ENCODE assay signal across 8 cellular contexts in genomic region chr10:93072225-93072712, GRCh38. TPM values are rescaled to one million over a fixed set of nuclear protein-coding genes. Genes with fewer than 3 reads are reported as not detected.
DNase-seq lines count a peak whose midpoint lies in the region; ATAC-seq and TF ChIP-seq lines count a peak whose summit lies in the region.

No MANE protein-coding gene starts in this region.

- peaks cover 22% of the 10 kb centered on the region for H3K27me3 ChIP-seq in MM.1S (replicated peaks; ENCODE audit: insufficient read depth, low read length)

- peak overlapping the region; percentile 65 to 90 (median 84) for H3K4me3 Mint-ChIP-seq in naive B cell

- no peaks in the 10 kb centered on the region for H3K36me3 Mint-ChIP-seq in naive B cell

- H4K20me1 ChIP-seq in MM.1S (ENCODE audit: insufficient read depth, low read length): no peaks in the 10 kb centered on the region

- no peak for TF ChIP-seq CTCF in AG10803 (conservative IDR thresholded peaks at IDR 0.05; ENCODE audit: low read length)
- no peak; the same call in 1 of the 2 replicates for TF ChIP-seq CTCF in MM.1S (IDR thresholded peaks at IDR 0.05; ENCODE audit: low read length)
- no peak for TF ChIP-seq CTCF in choroid plexus epithelial cell (conservative IDR thresholded peaks at IDR 0.05; ENCODE audit: low read depth, low read length)

- H3K4me1 Mint-ChIP-seq in naive B cell: peaks cover 28 to 46% (median 43%) of the 10 kb centered on the region in 3 donors

- H3K27ac ChIP-seq in MM.1S (ENCODE audit: low read length): peak overlapping the region; percentile 88

- peak overlapping the region in 1 of 6 donors; percentile 62 for H3K27ac Mint-ChIP-seq in naive B cell

- peaks cover 23% of the 10 kb centered on the region for H3K4me1 ChIP-seq in MM.1S (ENCODE audit: low read length)

- peak overlapping the region; percentile 87 for H2AFZ ChIP-seq in MM.1S (ENCODE audit: low read length)

- peak overlapping the region; percentile 44; the same call in 1 of the 2 replicates for H3K9ac ChIP-seq in MM.1S (ENCODE audit: low read length)

- DNase-seq in AG10803 (ENCODE audit: low read depth) (no peak), MM.1S (peak; percentile 94), choroid plexus epithelial cell (ENCODE audit: low read depth) (no peak), naive B cell (no peak), NCI-H2196 (lab: John Stamatoyannopoulos, UW; ENCODE audit: unreplicated experiment) (no peak)

- H3F3A ChIP-seq in MM.1S (ENCODE audit: insufficient read depth, low read length): peaks cover 44% of the 10 kb centered on the region

- H3K27me3 Mint-ChIP-seq in naive B cell: peaks cover 56 to 88% (median 87%) of the 10 kb centered on the region in 3 donors

- peaks cover 26% of the 10 kb centered on the region for H3K79me2 ChIP-seq in MM.1S (ENCODE audit: low read length)

- no peaks in the 10 kb centered on the region for H3K9me2 ChIP-seq in MM.1S (replicated peaks; ENCODE audit: insufficient read depth, low read length)

- peak overlapping the region; percentile 30 for H3K4me3 ChIP-seq in AG10803 (ENCODE audit: low read length)
- peak overlapping the region; percentile 97 for H3K4me3 ChIP-seq in MM.1S (ENCODE audit: low read length)
- peak overlapping the region; percentile 29 for H3K4me3 ChIP-seq in choroid plexus epithelial cell (ENCODE audit: low read depth, low read length)

- H3K9me3 Mint-ChIP-seq in naive B cell: no peaks in the 10 kb centered on the region

- ATAC-seq in naive B cell (ENCODE audit: low read depth in 2 of 2) (peak in 1 of 2 donors; percentile 15), HG03139 (IDR thresholded peaks at IDR 0.05; ENCODE audit: unreplicated experiment) (no peak), GM21381 (IDR thresholded peaks at IDR 0.05; ENCODE audit: unreplicated experiment) (no peak), GM21717 (IDR thresholded peaks at IDR 0.05; ENCODE audit: unreplicated experiment) (no peak)

- no peaks in the 10 kb centered on the region for H3K9me3 ChIP-seq in MM.1S (replicated peaks; ENCODE audit: insufficient read depth, low read length)

- H3K36me3 ChIP-seq in MM.1S (replicated peaks; ENCODE audit: insufficient read depth, low read length): no peaks in the 10 kb centered on the region

- peak overlapping the region; percentile 90 for H3K4me2 ChIP-seq in MM.1S (ENCODE audit: low read depth, low read length)

RNA-seq across cellular contexts. Expression of gene CYP26A1, which starts 1.4 kb away (rescaled TPM):
- polyA plus RNA-seq in naive B cell (ENCODE audit: low read depth in 6 of 6): not detected

RNA-seq across cellular contexts. Expression of gene CYP26C1, which starts 11.7 kb away (rescaled TPM):
- under 1 TPM in 1 of 6 donors, not detected in 5; 0.10 TPM for polyA plus RNA-seq in naive B cell (ENCODE audit: low read depth in 6 of 6)

Comparison
In these comparisons a context has a peak if more than half of its experiments do, and no peak if none do; other contexts are left out.
1. H3K4me3 ChIP-seq: peak in every context shown above with its lines; median percentile 97 in MM.1S; 30 in AG10803; 29 in choroid plexus epithelial cell.